Comparison of ENCODE assay signal across 7 cellular contexts in genomic region chr2:96913398-96914202, GRCh38. TPM values are rescaled to one million over a fixed set of nuclear protein-coding genes. Genes with fewer than 3 reads are reported as not detected.
DNase-seq lines count a peak whose midpoint lies in the region; ATAC-seq lines count a peak whose summit lies in the region.

No MANE protein-coding gene starts in this region.

- peaks cover 13% of the 10 kb centered on the region for H3K36me3 Mint-ChIP-seq in stimulated activated naive CD8-positive, alpha-beta T cell treated with anti-CD3 and anti-CD28 coated beads, Interleukin-15, Interleukin-2, amounts not matched to agents 100 ng/mL and 50 ng/mL, for 24 hours (ENCODE audit: low read depth)

- DNase-seq in NOMO-1 (lab: John Stamatoyannopoulos, UW; ENCODE audit: unreplicated experiment in 2 of 2) = peak; percentile 73 to 79
- DNase-seq in activated CD8-positive, alpha-beta memory T cell treated with anti-CD3 and anti-CD28 coated beads, Interleukin-2, amount 50 U/mL, for 4 hours = peak; percentile 46
- no peak for DNase-seq in left lobe of liver (ENCODE audit: low spot score)
- DNase-seq in GM19240 (ENCODE audit: insufficient read length, low spot score) = no peak
- DNase-seq in amniotic stem cell (lab: John Stamatoyannopoulos, UW) = no peak
- DNase-seq in NCI-H2107 (lab: John Stamatoyannopoulos, UW) = no peak

- H3K9me3 Mint-ChIP-seq in stimulated activated naive CD8-positive, alpha-beta T cell treated with anti-CD3 and anti-CD28 coated beads, Interleukin-15, Interleukin-2, amounts not matched to agents 100 ng/mL and 50 ng/mL, for 24 hours = peaks cover 14% of the 10 kb centered on the region

- H3K4me1 Mint-ChIP-seq in stimulated activated naive CD8-positive, alpha-beta T cell treated with anti-CD3 and anti-CD28 coated beads, Interleukin-15, Interleukin-2, amounts not matched to agents 100 ng/mL and 50 ng/mL, for 24 hours (ENCODE audit: low read depth) = peaks cover 47% of the 10 kb centered on the region

- H3K27me3 Mint-ChIP-seq in stimulated activated naive CD8-positive, alpha-beta T cell treated with anti-CD3 and anti-CD28 coated beads, Interleukin-15, Interleukin-2, amounts not matched to agents 100 ng/mL and 50 ng/mL, for 24 hours = no peaks in the 10 kb centered on the region

- H3K4me3 Mint-ChIP-seq in stimulated activated naive CD8-positive, alpha-beta T cell treated with anti-CD3 and anti-CD28 coated beads, Interleukin-15, Interleukin-2, amounts not matched to agents 100 ng/mL and 50 ng/mL, for 24 hours = peak overlapping the region; percentile 61

- H3K27ac Mint-ChIP-seq in stimulated activated naive CD8-positive, alpha-beta T cell treated with anti-CD3 and anti-CD28 coated beads, Interleukin-15, Interleukin-2, amounts not matched to agents 100 ng/mL and 50 ng/mL, for 24 hours = peak overlapping the region; percentile 79

- ATAC-seq in left lobe of liver = peak; percentile 31

RNA-seq across cellular contexts. Expression of gene SEMA4C, which starts 43.7 kb away (rescaled TPM):
- 18.6 TPM for total RNA-seq in left lobe of liver

RNA-seq across cellular contexts. Expression of gene ANKRD39, which starts 55.8 kb away (rescaled TPM):
- total RNA-seq in left lobe of liver = 9.5 TPM

Comparison
In these comparisons a context has a peak if more than half of its experiments do, and no peak if none do; other contexts are left out.
1. DNase-seq: peak in NOMO-1 (2 of 2) and activated CD8-positive, alpha-beta memory T cell treated with anti-CD3 and anti-CD28 coated beads, Interleukin-2, amount 50 U/mL, for 4 hours (single experiment); none in left lobe of liver (single experiment), GM19240 (single experiment), amniotic stem cell (single experiment) and NCI-H2107 (single experiment).